10 cellular contexts compared by ENCODE assay signal in genomic region chr7:115676080-115676479, GRCh38.
DNase-seq lines count a peak whose midpoint lies in the region; ATAC-seq and TF ChIP-seq lines count a peak whose summit lies in the region.
"Had no signal": no experiment of that assay in that cellular context is flagged by ENCODE, and none has a peak within 500 bp of the region (broad histone marks: within the 10 kb centered on the region; RNA-seq: fewer than 3 reads in every experiment).

No MANE protein-coding gene starts in this region.

- BruUV-seq in Panc1 (replicated peaks; lab: Mats Ljungman, UMichigan): no TSS peak

- no peak overlapping the region for H3K4me3 ChIP-seq in Panc1 (ENCODE audit: low read depth in 2 of 2, low read length in 2 of 2)
- H3K4me3 ChIP-seq: BLaER1 had no signal

- H3K27me3 ChIP-seq in Panc1 (ENCODE audit: control insufficient read depth, insufficient read depth, low read length): no peaks in the 10 kb centered on the region
- H3K27me3 ChIP-seq: BLaER1 had no signal

- TF ChIP-seq CTCF in Panc1 (IDR thresholded peaks at IDR 0.05) (peak; percentile 78), GM20000 (IDR thresholded peaks at IDR 0.05; ENCODE audit: extremely low read depth, missing control alignments) (no peak)

- no peak overlapping the region for H3K27ac ChIP-seq in Panc1 (ENCODE audit: low read length)
- H3K27ac ChIP-seq: BLaER1 had no signal

- intact Hi-C loops in Panc1 (cut with micrococcal nuclease; ENCODE audit: unreplicated experiment) (loop anchor here (5.0 to 10.0 kb wide), 2 partner anchors 321 to 1594 kb away; no protein-coding TSS in a partner anchor), head of caudate nucleus (cut with DNase I) (no loop called here)

- in situ Hi-C loops in Panc1 (cut with HindIII; ENCODE audit: low pct_unique_long_range_greater_than_20kb, low sequenced_read_pairs) (no loop called here), KBM-7 (cut with MboI; ENCODE audit: low pct_unique_long_range_greater_than_20kb, low sequenced_read_pairs) (no loop called here)

- H3K9me3 ChIP-seq in Panc1 (ENCODE audit: control insufficient read depth, insufficient read depth, low read depth, low read length): no peaks in the 10 kb centered on the region
- H3K9me3 ChIP-seq: BLaER1 had no signal

- peak; percentile 84 for ATAC-seq in Panc1

- DNase-seq in NCI-H146 (lab: John Stamatoyannopoulos, UW) (peak; percentile 1), NCI-H146 treated with DMSO at 0.1 percent for 48 hours (lab: John Stamatoyannopoulos, UW; ENCODE audit: unreplicated experiment) (no peak), Panc1 (ENCODE audit: low read depth, low spot score) (no peak), head of caudate nucleus (peak in 40 of 42 donors; percentile 7 to 75 (median 46)), superior temporal gyrus (ENCODE audit: extremely low spot score) (peak; percentile 36), GM20000 (ENCODE audit: low spot score) (no peak), KBM-7 (no peak)
- DNase-seq in activated naive CD4-positive, alpha-beta T cell treated with Interleukin-2 at 50 U/mL for 16 hours: no peak
- DNase-seq: NCI-H446 treated with DMSO at 0.1 percent for 48 hours had no signal

- H3K4me1 ChIP-seq in Panc1 (ENCODE audit: control insufficient read depth, insufficient read depth, low read length): peaks cover 3% of the 10 kb centered on the region; the same call in 1 of the 2 replicates

- CTCF ChIA-PET in Panc1 (lab: Charles Lee): interaction anchor here (0.8 kb wide), 1 partner anchor 10 kb away, joined by 3 read pairs; no protein-coding TSS in a partner anchor

- H3K36me3 ChIP-seq in Panc1 (ENCODE audit: control insufficient read depth, insufficient read depth, low read length): no peaks in the 10 kb centered on the region
- H3K36me3 ChIP-seq: BLaER1 had no signal

- POLR2A ChIA-PET in Panc1 (lab: Charles Lee): no interaction called here

Comparison
In these comparisons a context has a peak if more than half of its experiments do, and no peak if none do; other contexts are left out.
1. DNase-seq: peak in NCI-H146 (single experiment), head of caudate nucleus (40 of 42) and superior temporal gyrus (single experiment); none in NCI-H146 treated with DMSO at 0.1 percent for 48 hours (single experiment), Panc1 (single experiment), GM20000 (single experiment), KBM-7 (single experiment) and activated naive CD4-positive, alpha-beta T cell treated with Interleukin-2 at 50 U/mL for 16 hours (single experiment).